25 cellular contexts compared by ENCODE assay signal in the genomic region with DNA sequence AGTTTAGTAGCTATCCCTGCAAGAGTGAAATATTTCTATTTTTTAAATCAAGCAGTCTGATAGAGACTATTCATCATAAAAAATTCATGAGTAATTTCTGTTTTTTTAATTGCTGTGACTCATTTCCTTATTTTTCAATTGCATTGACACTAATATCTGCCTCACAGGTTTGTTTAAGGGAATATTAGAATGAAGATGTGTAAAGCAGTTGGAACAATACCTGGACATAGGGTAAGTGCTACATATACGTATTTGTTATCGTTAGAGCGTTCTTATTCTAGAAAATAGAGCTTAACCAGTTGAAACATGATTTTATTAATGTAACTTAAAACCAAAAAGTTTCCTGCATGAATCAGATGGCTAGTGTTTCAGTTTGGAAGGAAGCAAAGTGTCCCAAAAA.
"Had no signal": no experiment of that assay in that cellular context is flagged by ENCODE, and none has a peak within 500 bp of the region (broad histone marks: within the 10 kb centered on the region; RNA-seq: fewer than 3 reads in every experiment).

No MANE protein-coding gene starts in this region.

- H3K27me3 ChIP-seq: ascending aorta, Peyer's patch had no signal

- H3K9me3 ChIP-seq: ascending aorta, Peyer's patch had no signal

- H3K27ac ChIP-seq: ascending aorta, Peyer's patch, RWPE1 had no signal

- H3K36me3 ChIP-seq: ascending aorta, Peyer's patch had no signal

- H3K4me1 ChIP-seq: ascending aorta, Peyer's patch had no signal

- ATAC-seq: activated CD8-positive, alpha-beta T cell treated with anti-CD3 and anti-CD28 coated beads for 36 hours; activated T-cell treated with anti-CD3 and anti-CD28 coated beads, Interleukin-2, amount 50 U/mL, for 72 hours; activated T-helper 17 cell treated with anti-CD3 and anti-CD28 coated beads, Interleukin-2, amount 50 U/mL, for 72 hours had no signal

- H3K4me3 ChIP-seq: ascending aorta, Peyer's patch had no signal

- DNase-seq: activated CD4-positive, alpha-beta T cell treated with anti-CD3 and anti-CD28 coated beads, Interleukin-2, amount 10 ng/mL, durations not matched to agents 24 days and 14 days; activated CD4-positive, alpha-beta T cell treated with anti-CD3 and anti-CD28 coated beads, Interleukin-2, amount 50 U/mL, for 4 hours; activated CD8-positive, alpha-beta T cell treated with anti-CD3 and anti-CD28 coated beads for 36 hours; activated effector memory CD4-positive, alpha-beta T cell treated with anti-CD3 and anti-CD28 coated beads, Interleukin-2, amount 50 U/mL, for 16 hours; activated naive CD4-positive, alpha-beta T cell; activated naive CD4-positive, alpha-beta T cell treated with anti-CD3 and anti-CD28 coated beads, Interleukin-2, amount 50 U/mL, for 16 hours; activated naive CD8-positive, alpha-beta T cell treated with anti-CD3 and anti-CD28 coated beads for 36 hours; activated T-cell treated with anti-CD3 and anti-CD28 coated beads, Interleukin-2, amount 50 U/mL, for 1 hour; activated T-cell treated with anti-CD3 and anti-CD28 coated beads, Interleukin-2, amount 50 U/mL, for 72 hours; amygdala; Kasumi-1; KG1; NCI-H1092 treated with DMSO at 0.1 percent for 48 hours; NCI-H1417; NCI-H146; NCI-H187 treated with DMSO at 0.1 percent for 48 hours; NCI-H2081; NCI-H345; NCI-H524 treated with DMSO at 0.1 percent for 48 hours; Peyer's patch; Right ventricle myocardium superior; T1000 had no signal
